In the genomic region with DNA sequence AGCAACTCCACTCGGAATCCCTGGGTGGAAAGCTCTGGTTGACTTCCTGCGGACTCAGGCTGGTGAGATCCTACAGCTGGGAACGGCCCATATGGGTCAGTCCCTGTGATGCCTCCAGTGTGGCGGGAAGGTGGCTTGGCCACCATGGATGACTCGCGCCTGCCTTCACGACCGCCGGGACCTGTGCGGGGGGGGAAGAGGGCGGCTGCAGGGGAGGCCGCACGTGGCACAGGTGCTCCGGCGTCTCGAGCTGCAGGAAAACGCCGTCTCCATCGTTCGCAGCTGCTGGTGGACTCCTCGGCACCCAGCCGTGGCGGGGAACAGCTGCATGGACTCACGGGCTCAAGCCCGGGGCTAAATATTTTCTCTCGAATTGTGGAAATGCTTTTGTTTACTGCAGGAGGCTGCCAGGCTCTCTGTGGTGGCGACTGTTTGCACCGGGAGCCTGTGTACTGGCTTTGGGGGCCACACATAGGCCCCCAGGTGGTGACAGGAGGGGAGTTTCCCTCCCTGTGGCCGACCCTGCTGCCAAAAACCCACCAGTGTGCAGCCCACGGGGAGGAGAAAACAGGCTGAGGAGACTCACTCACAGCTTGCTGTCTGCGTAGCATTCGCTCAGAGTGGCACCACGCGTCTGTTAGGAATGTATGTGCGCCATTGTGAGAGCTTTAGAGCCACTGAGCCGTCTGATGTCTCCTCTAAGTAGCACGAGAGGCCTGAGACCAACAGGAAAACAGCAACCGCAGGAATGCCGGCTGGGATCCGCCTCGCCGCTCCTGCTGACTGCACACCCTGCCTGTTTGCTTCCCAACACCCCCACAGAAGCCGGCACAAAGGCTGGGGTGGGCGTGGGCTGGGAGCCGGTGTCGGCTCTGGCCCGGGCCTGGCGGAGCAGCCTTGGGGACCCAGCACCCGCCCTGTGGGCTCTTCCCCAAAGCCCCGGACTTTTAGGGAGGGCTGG, we compare ENCODE assay signal across 9 cellular contexts.
DNase-seq lines count a peak whose midpoint lies in the region; ATAC-seq and TF ChIP-seq lines count a peak whose summit lies in the region.
"Had no signal": no experiment of that assay in that cellular context is flagged by ENCODE, and none has a peak within 500 bp of the region (broad histone marks: within the 10 kb centered on the region; RNA-seq: fewer than 3 reads in every experiment).

No MANE protein-coding gene starts in this region.

- ATAC-seq in foreskin keratinocyte = peak; percentile 59
- ATAC-seq in sciatic nerve = peak; percentile 88
- no peak for ATAC-seq in HG03520 (IDR thresholded peaks at IDR 0.05; ENCODE audit: unreplicated experiment)

- H3K27ac ChIP-seq in RWPE1 (peak overlapping the region; percentile 60), foreskin keratinocyte (no peak overlapping the region)

- CTCF ChIA-PET in RWPE1 (lab: Yijun Ruan, JAX) = no interaction called here

- intact Hi-C loops in sciatic nerve (cut with DNase I) = no loop called here

- H3K27me3 ChIP-seq in foreskin keratinocyte = no peaks in the 10 kb centered on the region

- DNase-seq in ELR (ENCODE audit: low read depth) (peak; percentile 80), RWPE1 (ENCODE audit: low spot score) (peak; percentile 54), foreskin keratinocyte (peak; percentile 37 to 67), sciatic nerve (ENCODE audit: low spot score) (peak; percentile 81), NOMO-1 (lab: John Stamatoyannopoulos, UW; ENCODE audit: unreplicated experiment in 2 of 2) (no peak), hippocampal formation (lab: John Stamatoyannopoulos, UW) (no peak)
- DNase-seq in stimulated activated CD4-positive, alpha-beta T cell treated with anti-CD3 and anti-CD28 coated beads, Interleukin-4, amount 100 ng/mL, for 4 hours = no peak
- DNase-seq: MM.1S had no signal

- no peaks in the 10 kb centered on the region for H3K4me1 ChIP-seq in foreskin keratinocyte

- POLR2A ChIA-PET in RWPE1 (lab: Yijun Ruan, JAX; ENCODE audit: low non-redundant PET) = no interaction called here

- TF ChIP-seq CTCF in RWPE1 (conservative IDR thresholded peaks at IDR 0.05; ENCODE audit: low read depth) (no peak), foreskin keratinocyte (conservative IDR thresholded peaks at IDR 0.05) (no peak)

Comparison
In these comparisons a context has a peak if more than half of its experiments do, and no peak if none do; other contexts are left out.
1. DNase-seq: peak in ELR (single experiment), RWPE1 (single experiment), foreskin keratinocyte (2 of 2) and sciatic nerve (single experiment); none in stimulated activated CD4-positive, alpha-beta T cell treated with anti-CD3 and anti-CD28 coated beads, Interleukin-4, amount 100 ng/mL, for 4 hours (0 of 2), NOMO-1 (0 of 2) and hippocampal formation (0 of 2).